In genomic region chr13:99517577-99517976, GRCh38 we compare ENCODE assay signal across 2 cellular contexts.
TF ChIP-seq lines count a peak whose summit lies in the region.

No MANE protein-coding gene starts in this region.

TF ChIP-seq in K562, 482 proteins besides CTCF, POLR2A, EP300 and RAD21:
- TF ChIP-seq ZNF316 (IDR thresholded peaks at IDR 0.05) (peak; percentile 23; the same call in 1 of the 2 replicates), NRF1 (conservative IDR thresholded peaks at IDR 0.05 in 1 of 2, IDR thresholded peaks at IDR 0.05 in 1 of 2) (no peak)

TF ChIP-seq in HepG2, 621 proteins besides CTCF, POLR2A, EP300 and RAD21:
- TF ChIP-seq ZNF674 (CRISPR knock-in tag; IDR thresholded peaks at IDR 0.05; ENCODE audit: low read depth) (no peak), ZNF619 (CRISPR knock-in tag; IDR thresholded peaks at IDR 0.05) (no peak), ZNF605 (CRISPR knock-in tag; IDR thresholded peaks at IDR 0.05) (no peak), SP2 (CRISPR knock-in tag; IDR thresholded peaks at IDR 0.05) (no peak), JUND (CRISPR knock-in tag; IDR thresholded peaks at IDR 0.05) (no peak), CSRNP2 (CRISPR knock-in tag; conservative IDR thresholded peaks at IDR 0.05; ENCODE audit: low read depth) (no peak), HBP1 (CRISPR knock-in tag; IDR thresholded peaks at IDR 0.05; ENCODE audit: low read depth) (no peak), ZNF850 (CRISPR knock-in tag; conservative IDR thresholded peaks at IDR 0.05) (no peak), SYNCRIP (IDR thresholded peaks at IDR 0.05; ENCODE audit: insufficient read depth, low read depth, low read length) (no peak), NAIF1 (CRISPR knock-in tag; IDR thresholded peaks at IDR 0.05; ENCODE audit: borderline replicate concordance) (no peak)
